In the genomic region with DNA sequence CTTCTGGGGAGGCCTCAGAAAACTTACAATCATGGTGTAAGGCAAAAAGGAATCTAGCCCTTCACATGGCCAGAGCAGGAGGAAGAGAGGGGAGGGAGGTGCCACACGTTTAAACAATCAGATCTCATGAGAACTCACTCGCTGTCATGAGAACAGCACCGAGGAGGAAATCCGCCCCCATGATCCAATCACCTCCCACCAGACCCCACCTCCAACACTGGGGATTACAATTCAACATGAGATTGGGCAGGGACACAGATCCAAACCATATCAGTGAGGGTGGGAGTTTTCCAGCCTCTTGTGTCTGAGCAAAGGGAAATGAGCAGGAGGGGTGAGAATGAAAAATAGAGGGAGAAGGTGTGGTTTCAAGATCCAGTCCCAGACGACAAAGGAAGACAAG, we compare ENCODE assay signal across 23 cellular contexts.
DNase-seq lines count a peak whose midpoint lies in the region; ATAC-seq and TF ChIP-seq lines count a peak whose summit lies in the region.
"Had no signal": no experiment of that assay in that cellular context is flagged by ENCODE, and none has a peak within 500 bp of the region (broad histone marks: within the 10 kb centered on the region; RNA-seq: fewer than 3 reads in every experiment).

No MANE protein-coding gene starts in this region.

- H3K4me3 Mint-ChIP-seq in endothelial cell (ENCODE audit: unreplicated experiment) = peak overlapping the region; percentile 54
- H3K4me3 Mint-ChIP-seq: B cell; CD4-positive, alpha-beta T cell; CD8-positive, alpha-beta T cell had no signal

- no peak for TF ChIP-seq POLR2A in suprapubic skin (IDR thresholded peaks at IDR 0.05)

- ATAC-seq in GM18873 (IDR thresholded peaks at IDR 0.05; ENCODE audit: low FRiP score, unreplicated experiment) = no peak
- ATAC-seq: A549; CD8-positive, alpha-beta T cell; GM12878 had no signal

- H3K4me3 ChIP-seq in HEK293 (ENCODE audit: low read depth, low read length) (no peak overlapping the region), suprapubic skin (no peak overlapping the region)
- H3K4me3 ChIP-seq: A549; BLaER1 treated with 17β-estradiol and CSF1 and Interleukin-3, amounts not matched to agents 10 nM and 100 nM; GM12878 had no signal

- TF ChIP-seq CTCF in HEK293 (tag by site-specific recombination; IDR thresholded peaks at IDR 0.05) (no peak), endothelial cell (IDR thresholded peaks at IDR 0.05; ENCODE audit: unreplicated experiment) (no peak), suprapubic skin (IDR thresholded peaks at IDR 0.05) (no peak)

- peak; percentile 37 for DNase-seq in NCI-H82 (lab: John Stamatoyannopoulos, UW)
- DNase-seq in NCI-H82 treated with DMSO at 0.1 percent for 48 hours (lab: John Stamatoyannopoulos, UW; ENCODE audit: unreplicated experiment) = no peak
- DNase-seq in endothelial cell (ENCODE audit: low spot score) = no peak
- DNase-seq in ureter (ENCODE audit: low spot score) = peak; percentile 6
- no peak for DNase-seq in suprapubic skin (ENCODE audit: low spot score in 2 of 2)
- DNase-seq: AML-193; Caco-2; Calu3; CD4-positive, alpha-beta T cell; CD8-positive, alpha-beta T cell; DMS53; DMS79; DND-41; EL; GDM1 had no signal

- H3K36me3 ChIP-seq in HEK293 (ENCODE audit: control insufficient read depth in 2 of 2, insufficient read depth in 1 of 2, low read length in 2 of 2) = no peaks in the 10 kb centered on the region
- no peaks in the 10 kb centered on the region for H3K36me3 ChIP-seq in suprapubic skin
- H3K36me3 ChIP-seq: BLaER1 treated with 17β-estradiol and CSF1 and Interleukin-3, amounts not matched to agents 10 nM and 100 nM had no signal

- H3K4me1 Mint-ChIP-seq in endothelial cell (ENCODE audit: unreplicated experiment) = peaks cover 15% of the 10 kb centered on the region
- H3K4me1 Mint-ChIP-seq: B cell had no signal

- H3K27ac ChIP-seq in HEK293 (ENCODE audit: extremely low read depth, low read depth, low read length) (no peak overlapping the region), suprapubic skin (no peak overlapping the region)
- H3K27ac ChIP-seq: 22Rv1; BLaER1 treated with 17β-estradiol and CSF1 and Interleukin-3, amounts not matched to agents 10 nM and 100 nM; C4-2B had no signal

- CTCF ChIA-PET in HEK293 (lab: Yijun Ruan, JAX) = no interaction called here

- H3K27me3 Mint-ChIP-seq in endothelial cell (ENCODE audit: unreplicated experiment) = peaks cover 1% of the 10 kb centered on the region

- H3K27me3 ChIP-seq in suprapubic skin = peaks cover 19% of the 10 kb centered on the region
- H3K27me3 ChIP-seq: BLaER1 treated with 17β-estradiol and CSF1 and Interleukin-3, amounts not matched to agents 10 nM and 100 nM had no signal

- no peaks in the 10 kb centered on the region for H3K4me1 ChIP-seq in HEK293 (ENCODE audit: control insufficient read depth, insufficient read depth, low read length)
- no peaks in the 10 kb centered on the region for H3K4me1 ChIP-seq in suprapubic skin
- H3K4me1 ChIP-seq: A549, Caco-2 had no signal

- WGBS in suprapubic skin = 50% methylated on average over 5 of the region's 5 CpGs

- no peaks in the 10 kb centered on the region for H3K36me3 Mint-ChIP-seq in endothelial cell (ENCODE audit: low read depth, unreplicated experiment)
- H3K36me3 Mint-ChIP-seq: CD8-positive, alpha-beta T cell had no signal

- H3K27ac Mint-ChIP-seq in endothelial cell (ENCODE audit: unreplicated experiment) = no peak overlapping the region
- H3K27ac Mint-ChIP-seq: B cell; CD4-positive, alpha-beta T cell; CD8-positive, alpha-beta T cell had no signal

- no peak for TF ChIP-seq EP300 in suprapubic skin (IDR thresholded peaks at IDR 0.05)

- H3K9me3 Mint-ChIP-seq in endothelial cell (ENCODE audit: unreplicated experiment) = no peaks in the 10 kb centered on the region
- H3K9me3 Mint-ChIP-seq: CD4-positive, alpha-beta T cell had no signal

- H3K9me3 ChIP-seq in HEK293 (ENCODE audit: control insufficient read depth, insufficient read depth, low read depth, low read length) (no peaks in the 10 kb centered on the region), suprapubic skin (no peaks in the 10 kb centered on the region)
- H3K9me3 ChIP-seq: A549, Caco-2 had no signal

- POLR2A ChIA-PET in HEK293 (lab: Yijun Ruan, JAX) = no interaction called here

TF ChIP-seq in HEK293, 187 proteins besides CTCF, POLR2A, EP300 and RAD21:
- TF ChIP-seq ZNF626 (tag by site-specific recombination; IDR thresholded peaks at IDR 0.05) (no peak), EGR2 (tag by site-specific recombination; IDR thresholded peaks at IDR 0.05; ENCODE audit: low read depth) (peak; percentile 84), ZFHX2 (tag by site-specific recombination; conservative IDR thresholded peaks at IDR 0.05) (peak; percentile 67)

Comparison
In these comparisons a context has a peak if more than half of its experiments do, and no peak if none do; other contexts are left out.
1. DNase-seq: peak in NCI-H82 (single experiment) and ureter (single experiment); none in NCI-H82 treated with DMSO at 0.1 percent for 48 hours (single experiment), endothelial cell (single experiment) and suprapubic skin (0 of 2).